7 cellular contexts compared by ENCODE assay signal in genomic region chr1:67429528-67430357, GRCh38. TPM values are rescaled to one million over a fixed set of nuclear protein-coding genes. Genes with fewer than 3 reads are reported as not detected.
A peak's percentile ranks its signal among the peaks of the same experiment; 100 is the strongest.
DNase-seq lines count a peak whose midpoint lies in the region; ATAC-seq, FAIRE-seq and TF ChIP-seq lines count a peak whose summit lies in the region.

No MANE protein-coding gene starts in this region.

- TF ChIP-seq CTCF in RWPE2 (IDR thresholded peaks at IDR 0.05; ENCODE audit: poor library complexity, severe bottlenecking) (no peak), astrocyte of the spinal cord (IDR thresholded peaks at IDR 0.05; ENCODE audit: low read depth, low read length) (no peak), spleen (IDR thresholded peaks at IDR 0.05 in 8 of 11, conservative IDR thresholded peaks at IDR 0.05 in 3 of 11) (no peak)

- DNase-seq in RWPE2 (ENCODE audit: low spot score) (no peak), astrocyte of the spinal cord (ENCODE audit: low read depth, low spot score) (no peak), immature natural killer cell (no peak), spleen (peak; percentile 89), HTR-8/SVneo (ENCODE audit: insufficient read length, low spot score) (no peak)

- peaks cover 0 to 2% (median 0%) of the 10 kb centered on the region in 6 donors for H3K9me3 Mint-ChIP-seq in immature natural killer cell

- H3K36me3 ChIP-seq in RWPE2 (ENCODE audit: low read depth): peaks cover 51% of the 10 kb centered on the region
- peaks cover 4 to 17% (median 14%) of the 10 kb centered on the region in 6 donors for H3K36me3 ChIP-seq in spleen

- H3K9me3 ChIP-seq in RWPE2 (ENCODE audit: severe bottlenecking) (no peaks in the 10 kb centered on the region), spleen (no peaks in the 10 kb centered on the region)

- intact Hi-C loops in spleen (cut with DNase I; ENCODE audit: low total_unique reads): no loop called here

- H3K4me1 ChIP-seq in RWPE2 (ENCODE audit: insufficient read depth, poor library complexity, severe bottlenecking) (peaks cover 14% of the 10 kb centered on the region), spleen (peaks cover 25 to 75% (median 56%) of the 10 kb centered on the region in 6 donors)

- peaks cover 4 to 17% (median 17%) of the 10 kb centered on the region in 3 donors for H3K36me3 Mint-ChIP-seq in immature natural killer cell

- TF ChIP-seq POLR2A in spleen (IDR thresholded peaks at IDR 0.05): no peak

- peak overlapping the region; percentile 90 to 97 (median 95) for H3K4me3 Mint-ChIP-seq in immature natural killer cell

- peak overlapping the region; percentile 94 to 100 (median 98) for H3K27ac Mint-ChIP-seq in immature natural killer cell

- peaks cover 20 to 22% (median 21%) of the 10 kb centered on the region in 3 donors for H3K27me3 Mint-ChIP-seq in immature natural killer cell (ENCODE audit: low read depth in 3 of 3)

- H3K27me3 ChIP-seq in RWPE2 (ENCODE audit: insufficient read depth, poor library complexity, severe bottlenecking): no peaks in the 10 kb centered on the region
- H3K27me3 ChIP-seq in spleen (replicated peaks in 1 of 7): no peaks in the 10 kb centered on the region

- in situ Hi-C loops in astrocyte of the spinal cord (cut with HindIII; ENCODE audit: low sequenced_read_pairs): no loop called here

- peak; percentile 12 for ATAC-seq in GM18907 (IDR thresholded peaks at IDR 0.05; ENCODE audit: unreplicated experiment)
- ATAC-seq in HG02885 (IDR thresholded peaks at IDR 0.05; ENCODE audit: poor library complexity, unreplicated experiment): peak; percentile 4
- ATAC-seq in RWPE2 (ENCODE audit: low read depth): peak; percentile 0; the same call in 1 of the 3 replicates

- peaks cover 57 to 63% of the 10 kb centered on the region in 2 donors for H3K4me1 Mint-ChIP-seq in immature natural killer cell

- peak overlapping the region; percentile 60 for H3K4me3 ChIP-seq in RWPE2 (ENCODE audit: severe bottlenecking)
- peak overlapping the region; percentile 98 for H3K4me3 ChIP-seq in astrocyte of the spinal cord (ENCODE audit: low read depth, low read length)
- H3K4me3 ChIP-seq in spleen: peak overlapping the region; percentile 60 to 98 (median 82)

- WGBS in spleen, 5 donors: 0 to 1% (median 0%) methylated on average over 39 to 69 of the region's 69 CpGs

- no peak for FAIRE-seq in HTR-8/SVneo (lab: Jason Lieb, UNC)

- H3K27ac ChIP-seq in RWPE2 (ENCODE audit: poor library complexity, severe bottlenecking) (peak overlapping the region; percentile 73), spleen (peak overlapping the region; percentile 89 to 97 (median 94))

RNA-seq across cellular contexts. Expression of gene SERBP1, which starts 0.5 kb away (rescaled TPM):
- polyA plus RNA-seq in immature natural killer cell: 100 to 1,000 TPM in 2 of 3 donors, 10 to 100 TPM in 1; 92.1 to 162 (median 125) TPM
- 100 to 1,000 TPM; 119 to 200 (median 142) TPM for total RNA-seq in spleen
- polyA plus RNA-seq in spleen: 100 to 1,000 TPM in 2 of 3 donors, 10 to 100 TPM in 1; 82.9 to 112 (median 112) TPM
